In genomic region chr9:15959663-15960062, GRCh38 we compare ENCODE assay signal across 11 cellular contexts.
"Had no signal": no experiment of that assay in that cellular context is flagged by ENCODE, and none has a peak within 500 bp of the region (broad histone marks: within the 10 kb centered on the region; RNA-seq: fewer than 3 reads in every experiment).

No MANE protein-coding gene starts in this region.

- H3K27ac Mint-ChIP-seq: HFFc6 had no signal

- H3K4me1 ChIP-seq: HAP-1 had no signal

- FAIRE-seq: HTR-8/SVneo, K562 had no signal

- DNase-seq: GM23248, GOT3, H7, HFFc6, IMR-90, Kasumi-1, KG1 had no signal

- H3K9ac ChIP-seq: GM23248 had no signal

- H3K4me3 ChIP-seq: GM23248, HAP-1, K562 had no signal

- H3K4me3 Mint-ChIP-seq: HFFc6 had no signal

- H3K27ac ChIP-seq: GM23248 had no signal

- H3K9me3 ChIP-seq: HAP-1 had no signal

- H3K36me3 ChIP-seq: HAP-1 had no signal

- ATAC-seq: HCT116, K562 had no signal

- H2AFZ ChIP-seq: GM23248 had no signal
